ENCODE assay signal across 8 cellular contexts in the genomic region with DNA sequence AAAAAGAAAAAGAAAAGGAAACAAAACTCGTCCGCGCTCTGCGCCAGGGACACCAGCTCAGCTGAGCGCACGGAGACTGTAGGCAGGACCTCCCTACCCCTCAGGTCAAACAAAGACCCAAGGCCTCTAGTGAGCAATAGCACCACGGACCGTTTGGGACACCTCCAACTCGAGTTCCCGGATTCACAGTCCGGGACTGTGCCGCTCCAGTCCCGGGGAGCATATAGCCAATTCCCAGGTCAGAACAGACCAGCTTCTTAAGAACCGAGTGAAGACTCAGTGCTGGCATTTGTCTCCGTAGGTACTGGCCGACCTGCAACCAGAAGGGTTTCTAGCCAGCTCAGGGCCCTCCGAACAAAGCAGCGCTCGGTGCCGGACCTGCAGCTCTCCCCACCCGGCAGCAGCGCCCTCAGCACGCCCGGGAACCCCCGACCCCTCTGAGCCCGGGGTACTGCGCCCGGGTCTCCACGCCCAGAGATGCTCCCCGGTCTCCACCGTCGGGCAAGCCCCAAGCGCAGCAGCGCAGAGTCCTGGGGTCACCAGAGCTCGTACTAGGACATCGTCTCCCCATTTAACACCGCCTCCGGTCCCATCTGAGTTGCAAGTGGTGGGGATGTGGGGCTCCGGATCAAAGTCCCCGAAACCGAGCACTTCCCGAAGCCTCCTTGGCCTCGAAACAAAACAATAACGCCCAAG. TPM values are rescaled to one million over a fixed set of nuclear protein-coding genes. Genes with fewer than 3 reads are reported as not detected.
DNase-seq lines count a peak whose midpoint lies in the region; ATAC-seq, FAIRE-seq and TF ChIP-seq lines count a peak whose summit lies in the region.

No MANE protein-coding gene starts in this region.

- peaks cover 2% of the 10 kb centered on the region; the same call in 1 of the 2 replicates for H4K20me1 ChIP-seq in HepG2 (ENCODE audit: insufficient read depth, low read length)

- TF ChIP-seq RAD21 in HepG2 (CRISPR knock-in tag; IDR thresholded peaks at IDR 0.05) = no peak

- POLR2A ChIA-PET in HepG2 (lab: Yijun Ruan, JAX) = interaction anchor here (0.6 to 3.8 kb wide), 22 partner anchors 7 to 491 kb away, joined by 3 to 26 read pairs (median 4); no protein-coding TSS in a partner anchor

- H3K36me3 ChIP-seq in WERI-Rb-1 = no peaks in the 10 kb centered on the region
- no peaks in the 10 kb centered on the region for H3K36me3 ChIP-seq in HepG2 (replicated peaks in 1 of 2; ENCODE audit: control insufficient read depth in 1 of 2, insufficient read depth in 2 of 2, low read length in 2 of 2)

- no peak for TF ChIP-seq EP300 in HepG2 (IDR thresholded peaks at IDR 0.05; ENCODE audit: low read depth in 2 of 2, low read length in 2 of 2)
- no peak for TF ChIP-seq EP300 in HepG2 (CRISPR knock-in tag; IDR thresholded peaks at IDR 0.05; ENCODE audit: borderline replicate concordance)

- in situ Hi-C loops in HepG2 (cut with HindIII; ENCODE audit: extremely low pct_ligation_motif_present, low pct_unique_long_range_greater_than_20kb) = loop anchor here (10.0 kb wide), 2 partner anchors 137 to 227 kb away; no protein-coding TSS in a partner anchor

- peaks cover 56% of the 10 kb centered on the region for H3K79me2 ChIP-seq in HepG2 (ENCODE audit: insufficient read depth, low read length)

- peak; percentile 72 for ATAC-seq in HepG2

- CTCF ChIA-PET in Calu3 (lab: Charles Lee) (interaction anchor here (1.0 to 1.4 kb wide), 2 partner anchors 117 to 137 kb away, joined by 4 to 8 read pairs; no protein-coding TSS in a partner anchor), HepG2 (lab: Yijun Ruan, JAX; ENCODE audit: low intra/inter-chr PET ratio, low total read pairs) (no interaction called here)

- under 1% methylated on average over 13 of the region's 44 CpGs for WGBS in HepG2 (ENCODE audit: low lambda C conversion rate)

- BruUV-seq in Calu3 (replicated peaks; lab: Mats Ljungman, UMichigan) (no TSS peak), HepG2 (replicated peaks; lab: Mats Ljungman, UMichigan) (TSS peak; percentile 77)

- H3K9ac ChIP-seq in HepG2 (ENCODE audit: insufficient read depth, low read depth, low read length) = peak overlapping the region; percentile 83

- no peaks in the 10 kb centered on the region for H3K27me3 ChIP-seq in WERI-Rb-1 (ENCODE audit: insufficient read depth, low read depth, severe bottlenecking)
- H3K27me3 ChIP-seq in HepG2 (ENCODE audit: control insufficient read depth in 1 of 2, insufficient read depth in 2 of 2, low read length in 2 of 2) = no peaks in the 10 kb centered on the region; a peak in 1 of 5 replicates

- H3K4me3 ChIP-seq in WERI-Rb-1 (ENCODE audit: low read depth, low read length) (peak overlapping the region; percentile 49), HepG2 (replicated peaks in 1 of 3; ENCODE audit: insufficient read depth in 1 of 3, low read depth in 2 of 3, low read length in 3 of 3) (peak overlapping the region; percentile 70 to 86 (median 85))

- no peaks in the 10 kb centered on the region for H3K27me3 Mint-ChIP-seq in Calu3 (ENCODE audit: unreplicated experiment)

- H3K4me1 ChIP-seq in HepG2 (ENCODE audit: insufficient read depth, low read length) = peaks cover 59% of the 10 kb centered on the region

- DNase-seq in Calu3 = peak; percentile 6
- DNase-seq in HT-29 (ENCODE audit: low spot score) = peak; percentile 57
- peak; percentile 30 for DNase-seq in WERI-Rb-1
- DNase-seq in ecto neural progenitor cell (ENCODE audit: low spot score) = peak; percentile 69
- peak; percentile 55 for DNase-seq in HepG2 (ENCODE audit: low spot score)
- peak; percentile 11 for DNase-seq in stimulated activated CD4-positive, alpha-beta T cell treated with anti-CD3 and anti-CD28 coated beads, Interleukin-4, amount 100 ng/mL, for 24 hours
- no peak for DNase-seq in OCI-M2 (lab: John Stamatoyannopoulos, UW; ENCODE audit: unreplicated experiment)
- DNase-seq in dedifferentiated amniotic fluid mesenchymal stem cell (ENCODE audit: extremely low spot score) = no peak

- H3K27ac ChIP-seq in WERI-Rb-1 (peak overlapping the region; percentile 59), HepG2 (ENCODE audit: extremely low read length, insufficient read depth, low read length) (peak overlapping the region; percentile 79)

- H3K4me3 Mint-ChIP-seq in Calu3 (ENCODE audit: low read depth, unreplicated experiment) = peak overlapping the region; percentile 73

- H3K36me3 Mint-ChIP-seq in Calu3 (ENCODE audit: insufficient read depth, unreplicated experiment) = peaks cover 13% of the 10 kb centered on the region

- TF ChIP-seq CTCF in Calu3 (IDR thresholded peaks at IDR 0.05; ENCODE audit: unreplicated experiment) (no peak), WERI-Rb-1 (IDR thresholded peaks at IDR 0.05; ENCODE audit: low read depth, low read length) (no peak), HepG2 (CRISPR knock-in tag; IDR thresholded peaks at IDR 0.05) (no peak)

- H3K4me2 ChIP-seq in HepG2 (ENCODE audit: low read depth, low read length) = peak overlapping the region; percentile 90

- intact Hi-C loops in Calu3 (cut with micrococcal nuclease; ENCODE audit: unreplicated experiment) = loop anchor here (2.0 to 5.0 kb wide), 3 partner anchors 145 to 490 kb away; no protein-coding TSS in a partner anchor
- intact Hi-C loops in HepG2 (cut with micrococcal nuclease; ENCODE audit: unreplicated experiment) = loop anchor here (2.0 kb wide), 2 partner anchors 137 to 317 kb away; a partner anchor contains a TSS

- no peak; a peak in 1 of 4 replicates for TF ChIP-seq POLR2A in HepG2 (IDR thresholded peaks at IDR 0.05; ENCODE audit: insufficient read depth in 1 of 2, low read depth in 2 of 2, low read length in 2 of 2)

- no peak overlapping the region for H3K27ac Mint-ChIP-seq in Calu3 (ENCODE audit: unreplicated experiment)

- no peak overlapping the region for H2AFZ ChIP-seq in HepG2 (ENCODE audit: low read length)

- H3K4me1 Mint-ChIP-seq in Calu3 (ENCODE audit: low read depth, unreplicated experiment) = no peaks in the 10 kb centered on the region

- FAIRE-seq in HepG2 (lab: Jason Lieb, UNC) = peak; percentile 39

- H3K9me3 ChIP-seq in WERI-Rb-1 (ENCODE audit: severe bottlenecking) (no peaks in the 10 kb centered on the region), HepG2 (ENCODE audit: low read length) (no peaks in the 10 kb centered on the region)

- H3K9me3 Mint-ChIP-seq in Calu3 (ENCODE audit: low read depth, unreplicated experiment) = no peaks in the 10 kb centered on the region

TF ChIP-seq in HepG2, 621 proteins besides CTCF, POLR2A, EP300 and RAD21 (continues in another document):
- TF ChIP-seq, protein P1, sequence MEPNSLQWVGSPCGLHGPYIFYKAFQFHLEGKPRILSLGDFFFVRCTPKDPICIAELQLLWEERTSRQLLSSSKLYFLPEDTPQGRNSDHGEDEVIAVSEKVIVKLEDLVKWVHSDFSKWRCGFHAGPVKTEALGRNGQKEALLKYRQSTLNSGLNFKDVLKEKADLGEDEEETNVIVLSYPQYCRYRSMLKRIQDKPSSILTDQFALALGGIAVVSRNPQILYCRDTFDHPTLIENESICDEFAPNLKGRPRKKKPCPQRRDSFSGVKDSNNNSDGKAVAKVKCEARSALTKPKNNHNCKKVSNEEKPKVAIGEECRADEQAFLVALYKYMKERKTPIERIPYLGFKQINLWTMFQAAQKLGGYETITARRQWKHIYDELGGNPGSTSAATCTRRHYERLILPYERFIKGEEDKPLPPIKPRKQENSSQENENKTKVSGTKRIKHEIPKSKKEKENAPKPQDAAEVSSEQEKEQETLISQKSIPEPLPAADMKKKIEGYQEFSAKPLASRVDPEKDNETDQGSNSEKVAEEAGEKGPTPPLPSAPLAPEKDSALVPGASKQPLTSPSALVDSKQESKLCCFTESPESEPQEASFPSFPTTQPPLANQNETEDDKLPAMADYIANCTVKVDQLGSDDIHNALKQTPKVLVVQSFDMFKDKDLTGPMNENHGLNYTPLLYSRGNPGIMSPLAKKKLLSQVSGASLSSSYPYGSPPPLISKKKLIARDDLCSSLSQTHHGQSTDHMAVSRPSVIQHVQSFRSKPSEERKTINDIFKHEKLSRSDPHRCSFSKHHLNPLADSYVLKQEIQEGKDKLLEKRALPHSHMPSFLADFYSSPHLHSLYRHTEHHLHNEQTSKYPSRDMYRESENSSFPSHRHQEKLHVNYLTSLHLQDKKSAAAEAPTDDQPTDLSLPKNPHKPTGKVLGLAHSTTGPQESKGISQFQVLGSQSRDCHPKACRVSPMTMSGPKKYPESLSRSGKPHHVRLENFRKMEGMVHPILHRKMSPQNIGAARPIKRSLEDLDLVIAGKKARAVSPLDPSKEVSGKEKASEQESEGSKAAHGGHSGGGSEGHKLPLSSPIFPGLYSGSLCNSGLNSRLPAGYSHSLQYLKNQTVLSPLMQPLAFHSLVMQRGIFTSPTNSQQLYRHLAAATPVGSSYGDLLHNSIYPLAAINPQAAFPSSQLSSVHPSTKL (CRISPR knock-in tag; IDR thresholded peaks at IDR 0.05) = 0 out of 2 replicates have a peak, but pooled peaks have one; percentile 5

RNA-seq across cellular contexts. Expression of a gene that starts 0.6 kb away (rescaled TPM):
- total RNA-seq in Calu3 (2022) (0.76 and 0.78 TPM in 2 replicates), HepG2 (2016; rRNA removed; fragmentation: Illumina TruSeq; extraction: Trizol) (40.0 and 63.8 TPM in 2 replicates)
- total RNA-seq in HT-29 (2014; rRNA removed; shearing (Covaris generic)) = 2.0 and 4.5 TPM in 2 replicates
- 8.1 and 10.0 TPM in 2 replicates for total RNA-seq in HepG2 (2016; cell fraction: cytosol; rRNA removed; fragmentation: Illumina TruSeq; extraction: Trizol; ENCODE audit: low read depth)
- 36.2 and 63.5 TPM in 2 replicates for total RNA-seq in HepG2 (2016; cell fraction: insoluble cytoplasmic fraction; rRNA removed; fragmentation: Illumina TruSeq; extraction: Trizol)
- 10.8 and 13.5 TPM in 2 replicates for total RNA-seq in HepG2 (2016; cell fraction: membrane; rRNA removed; fragmentation: Illumina TruSeq; extraction: Trizol)
- 111 and 125 TPM in 2 replicates for total RNA-seq in HepG2 (2016; cell fraction: nucleus; rRNA removed; fragmentation: Illumina TruSeq; extraction: Trizol)
- 26.8 and 30.0 TPM in 2 replicates for polyA plus RNA-seq in HepG2 (2011; rRNA removed)
- 23.6 and 27.4 TPM in 2 replicates for polyA plus RNA-seq in HepG2 (2011; cell fraction: cytosol; rRNA removed)
- 74.2 and 77.9 TPM in 2 replicates for polyA plus RNA-seq in HepG2 (2011; cell fraction: nucleus; rRNA removed)
- 16.8 and 28.4 TPM in 2 replicates for polyA plus RNA-seq in HepG2 (2012)
- 1.1 TPM in 2 replicates for polyA plus RNA-seq in HepG2 (2016; cell fraction: cytosol; fragmentation: Illumina TruSeq; extraction: Trizol; ENCODE audit: low read depth)
- 13.1 and 13.8 TPM in 2 replicates for polyA plus RNA-seq in HepG2 (2016; cell fraction: insoluble cytoplasmic fraction; fragmentation: Illumina TruSeq; extraction: Trizol; ENCODE audit: low read depth)
- 2.0 and 2.5 TPM in 2 replicates for polyA plus RNA-seq in HepG2 (2016; cell fraction: membrane; fragmentation: Illumina TruSeq; extraction: Trizol; ENCODE audit: low read depth)
- polyA plus RNA-seq in HepG2 (2016; cell fraction: nucleus; fragmentation: Illumina TruSeq; extraction: Trizol; ENCODE audit: insufficient read depth, low read depth) = 64.5 and 67.0 TPM in 2 replicates
- 0.51 and 497 TPM in 2 replicates for polyA minus RNA-seq in HepG2 (2011; rRNA and poly(A)+ RNA removed; ENCODE audit: low replicate concordance)
- polyA minus RNA-seq in HepG2 (2011; cell fraction: cytosol; rRNA and poly(A)+ RNA removed) = 94.8 and 127 TPM in 2 replicates
- 220 and 287 TPM in 2 replicates for polyA minus RNA-seq in HepG2 (2011; cell fraction: nucleus; rRNA and poly(A)+ RNA removed)

Comparison
In these comparisons a context has a peak if more than half of its experiments do, and no peak if none do; other contexts are left out.
1. DNase-seq: peak in Calu3 (single experiment), HT-29 (single experiment), WERI-Rb-1 (single experiment), ecto neural progenitor cell (single experiment), HepG2 (single experiment) and stimulated activated CD4-positive, alpha-beta T cell treated with anti-CD3 and anti-CD28 coated beads, Interleukin-4, amount 100 ng/mL, for 24 hours (single experiment); none in OCI-M2 (single experiment) and dedifferentiated amniotic fluid mesenchymal stem cell (single experiment).